In genomic region chr1:68117416-68117815, GRCh38 we compare ENCODE assay signal across 13 cellular contexts.
"Had no signal": no experiment of that assay in that cellular context is flagged by ENCODE, and none has a peak within 500 bp of the region (broad histone marks: within the 10 kb centered on the region; RNA-seq: fewer than 3 reads in every experiment).

No MANE protein-coding gene starts in this region.

- H3K4me3 ChIP-seq: hepatocyte, left lung, pancreas, thyroid gland had no signal

- H3K79me2 ChIP-seq: hepatocyte had no signal

- H3K36me3 ChIP-seq: adrenal gland, left lung, pancreas, thyroid gland had no signal

- H3K9me3 ChIP-seq: adrenal gland, left lung, pancreas, thyroid gland had no signal

- H3K27ac Mint-ChIP-seq: activated CD8-positive, alpha-beta memory T cell treated with anti-CD3 and anti-CD28 coated beads, Interleukin-2, amount 10 ng/mL, durations not matched to agents 7 days and 5 days had no signal

- H3K9me3 Mint-ChIP-seq: central memory CD8-positive, alpha-beta T cell; naive B cell had no signal

- H3K4me1 ChIP-seq: adrenal gland, pancreas had no signal

- H2AFZ ChIP-seq: hepatocyte had no signal

- H3K27ac ChIP-seq: adrenal gland, hepatocyte, left lung, pancreas, thyroid gland had no signal

- H3K27me3 Mint-ChIP-seq: central memory CD8-positive, alpha-beta T cell had no signal

- DNase-seq: activated CD4-positive, alpha-beta T cell treated with anti-CD3 and anti-CD28 coated beads for 1 hour; activated CD4-positive, alpha-beta T cell treated with anti-CD3 and anti-CD28 coated beads, Interleukin-2, amount 50 U/mL, for 4 hours; activated T-cell treated with anti-CD3 and anti-CD28 coated beads, Interleukin-2, amount 50 U/mL, for 1 hour; cortex of kidney; left lung; mammary epithelial cell had no signal

- H3K4me2 ChIP-seq: hepatocyte had no signal

- H3K27me3 ChIP-seq: adrenal gland, hepatocyte, left lung, pancreas, thyroid gland had no signal

- H3K36me3 Mint-ChIP-seq: activated CD8-positive, alpha-beta memory T cell treated with anti-CD3 and anti-CD28 coated beads, Interleukin-2, amount 10 ng/mL, durations not matched to agents 7 days and 5 days; naive B cell had no signal
